Comparison of ENCODE assay signal across 25 cellular contexts in genomic region chr20:35271073-35271882, GRCh38. TPM values are rescaled to one million over a fixed set of nuclear protein-coding genes. Genes with fewer than 3 reads are reported as not detected.
DNase-seq lines count a peak whose midpoint lies in the region; ATAC-seq, FAIRE-seq and TF ChIP-seq lines count a peak whose summit lies in the region.
"Had no signal": no experiment of that assay in that cellular context is flagged by ENCODE, and none has a peak within 500 bp of the region (broad histone marks: within the 10 kb centered on the region; RNA-seq: fewer than 3 reads in every experiment).

No MANE protein-coding gene starts in this region.

- H3K4me2 ChIP-seq in Karpas-422 (ENCODE audit: low read depth, low read length, poor library complexity, severe bottlenecking): peak overlapping the region; percentile 47
- no peak overlapping the region for H3K4me2 ChIP-seq in H1 (ENCODE audit: insufficient read depth in 1 of 2, low read depth in 2 of 2, low read length in 2 of 2)
- no peak overlapping the region for H3K4me2 ChIP-seq in neuronal stem cell (ENCODE audit: insufficient read depth, low read length, poor library complexity, severe bottlenecking)
- H3K4me2 ChIP-seq: KMS-11 had no signal

- H2BK120ac ChIP-seq in H1 (replicated peaks; ENCODE audit: low read depth, low read length): no peak overlapping the region
- H2BK120ac ChIP-seq in neuronal stem cell (ENCODE audit: low read depth, low read length): no peak overlapping the region

- H2BK5ac ChIP-seq in H1 (ENCODE audit: low read depth, low read length): no peak overlapping the region
- peak overlapping the region; percentile 22 for H2BK5ac ChIP-seq in neuronal stem cell (ENCODE audit: low read length)

- H3K36me3 ChIP-seq in Karpas-422 (ENCODE audit: insufficient read depth, low read length) (no peaks in the 10 kb centered on the region), H1 (ENCODE audit: control insufficient read depth in 2 of 4, insufficient read depth in 4 of 4, low read length in 3 of 4) (peaks cover 0 to 12% (median 0%) of the 10 kb centered on the region in 4 experiments; a peak in 3 of 8 replicates), neuronal stem cell (replicated peaks in 1 of 2; ENCODE audit: control insufficient read depth in 2 of 2, insufficient read depth in 2 of 2, low read length in 2 of 2) (peaks cover 1 to 12% of the 10 kb centered on the region in 2 donors)

- H3K9ac ChIP-seq in Karpas-422 (ENCODE audit: low read length) (peak overlapping the region; percentile 58), H1 (replicated peaks in 1 of 4; ENCODE audit: extremely low read depth in 1 of 4, low read depth in 3 of 4, low read length in 3 of 4) (no peak overlapping the region), neuronal stem cell (ENCODE audit: low read depth, low read length, poor library complexity) (peak overlapping the region; percentile 5)
- H3K9ac ChIP-seq: KMS-11 had no signal

- H4K8ac ChIP-seq in H1 (ENCODE audit: extremely low read depth, insufficient read depth, low read length) (no peak overlapping the region), neuronal stem cell (ENCODE audit: low read depth, low read length) (no peak overlapping the region)

- no peak overlapping the region for H4K5ac ChIP-seq in H1 (ENCODE audit: insufficient read length, low read depth, low read length)

- H3K4me1 ChIP-seq in Karpas-422 (ENCODE audit: low read length): peaks cover 46% of the 10 kb centered on the region
- peaks cover 0 to 6% (median 2%) of the 10 kb centered on the region in 4 experiments; a peak in 3 of 7 replicates for H3K4me1 ChIP-seq in H1 (replicated peaks in 1 of 4; ENCODE audit: control insufficient read depth in 3 of 4, insufficient read depth in 4 of 4, low read length in 3 of 4)
- peaks cover 1 to 2% of the 10 kb centered on the region in 2 donors for H3K4me1 ChIP-seq in neuronal stem cell (ENCODE audit: control insufficient read depth in 2 of 2, insufficient read depth in 1 of 2, low read depth in 1 of 2, low read length in 2 of 2)

- H3K18ac ChIP-seq in H1 (ENCODE audit: extremely low read depth, low read length): no peak overlapping the region; the same call in 1 of the 2 replicates
- H3K18ac ChIP-seq in neuronal stem cell (ENCODE audit: low read length): no peak overlapping the region

- H4K20me1 ChIP-seq in Karpas-422 (ENCODE audit: insufficient read depth, low read depth, low read length) (no peaks in the 10 kb centered on the region), H1 (replicated peaks in 1 of 2; ENCODE audit: control insufficient read depth in 1 of 2, insufficient read depth in 2 of 2, low read length in 2 of 2) (no peaks in the 10 kb centered on the region)

- H3K27ac ChIP-seq in Karpas-422 (ENCODE audit: low read length): peak overlapping the region; percentile 83
- H3K27ac ChIP-seq in H1 (ENCODE audit: low read depth, low read length): no peak overlapping the region
- H3K27ac ChIP-seq in neuronal stem cell (replicated peaks; ENCODE audit: low read length): no peak overlapping the region
- H3K27ac ChIP-seq: 22Rv1, C4-2B, gastroesophageal sphincter, KMS-11, SK-N-MC had no signal

- H3K4me3 ChIP-seq in Karpas-422 (ENCODE audit: low read length) (peak overlapping the region; percentile 25; the same call in 1 of the 2 replicates), H1 (ENCODE audit: extremely low read depth in 1 of 4, insufficient read depth in 2 of 4, low read depth in 3 of 4, low read length in 4 of 4) (no peak overlapping the region), neuronal stem cell (ENCODE audit: low read length in 2 of 2) (no peak overlapping the region)
- H3K4me3 ChIP-seq: gastroesophageal sphincter, SK-N-MC had no signal

- no peak for FAIRE-seq in H1 (lab: Jason Lieb, UNC)
- FAIRE-seq: endometrium, TTC549 had no signal

- H2BK12ac ChIP-seq in H1 (ENCODE audit: low read depth, low read length) (peak overlapping the region; percentile 43; the same call in 1 of the 2 replicates), neuronal stem cell (ENCODE audit: low read length) (no peak overlapping the region)

- H4K91ac ChIP-seq in H1 (replicated peaks; ENCODE audit: insufficient read length, low read length): no peak overlapping the region
- H4K91ac ChIP-seq in neuronal stem cell (ENCODE audit: low read depth, low read length, poor library complexity): peak overlapping the region; percentile 40

- H2AFZ ChIP-seq in Karpas-422 (ENCODE audit: low read length) (peak overlapping the region; percentile 68; the same call in 1 of the 2 replicates), H1 (ENCODE audit: low read length) (no peak overlapping the region), neuronal stem cell (ENCODE audit: low read length) (no peak overlapping the region)

- POLR2A ChIA-PET in H1 (lab: Charles Lee; ENCODE audit: partially characterized antibody): interaction anchor here (0.6 to 7.9 kb wide), 6 partner anchors 5 to 124 kb away, joined by 3 to 98 read pairs (median 4); partner anchors contain the start of genes EDEM2 and EIF6

- H3K4ac ChIP-seq in H1 (replicated peaks; ENCODE audit: insufficient read length, low read depth, low read length): no peak overlapping the region
- no peak overlapping the region for H3K4ac ChIP-seq in neuronal stem cell (ENCODE audit: low read length)

- CTCF ChIA-PET in H1 (lab: Charles Lee; ENCODE audit: partially characterized antibody): interaction anchor here (0.7 to 11.5 kb wide), 11 partner anchors 20 to 397 kb away, joined by 3 to 135 read pairs (median 5); partner anchors contain the start of gene EDEM2

- no peak for TF ChIP-seq CTCF in H1 (IDR thresholded peaks at IDR 0.05; ENCODE audit: control extremely low read depth in 1 of 3, insufficient read depth in 1 of 3, low read depth in 1 of 3, low read length in 3 of 3)

- 90% methylated on average over 20 of the region's 20 CpGs; no CpG with 5 or more reads in 1 of the 2 experiments for WGBS in H1 (ENCODE audit: extremely low coverage in 1 of 2, insufficient coverage in 1 of 2, insufficient read length in 1 of 2, insufficient replicate concordance in 2 of 2, low coverage in 1 of 2, low lambda C conversion rate in 2 of 2, missing lambda C conversion rate in 1 of 2), 2 experiments
- whole genome bisulfite sequencing in neuronal stem cell (ENCODE audit: extremely low coverage in 2 of 2, insufficient read length in 2 of 2, insufficient replicate concordance in 1 of 2), 2 donors: no CpG with 5 or more reads among the region's 20 CpGs

- H3K9me3 ChIP-seq in Karpas-422 (ENCODE audit: low read length): no peaks in the 10 kb centered on the region
- no peaks in the 10 kb centered on the region for H3K9me3 ChIP-seq in H1 (ENCODE audit: insufficient read depth in 2 of 2, low read depth in 1 of 2, low read length in 1 of 2)
- H3K9me3 ChIP-seq in neuronal stem cell (replicated peaks in 1 of 2; ENCODE audit: control insufficient read depth in 2 of 2, insufficient read depth in 1 of 2, low read depth in 1 of 2, low read length in 2 of 2): no peaks in the 10 kb centered on the region
- H3K9me3 ChIP-seq: gastroesophageal sphincter had no signal

- no peaks in the 10 kb centered on the region for H3K27me3 ChIP-seq in Karpas-422 (ENCODE audit: low read length)
- H3K27me3 ChIP-seq in H1 (replicated peaks in 1 of 4; ENCODE audit: control insufficient read depth in 3 of 4, extremely low read depth in 1 of 4, insufficient read depth in 3 of 4, low read length in 3 of 4): no peaks in the 10 kb centered on the region
- H3K27me3 ChIP-seq in neuronal stem cell (ENCODE audit: control insufficient read depth in 3 of 3, insufficient read depth in 3 of 3, low read depth in 1 of 3, low read length in 3 of 3): no peaks in the 10 kb centered on the region
- H3K27me3 ChIP-seq: gastroesophageal sphincter had no signal

- no peak for TF ChIP-seq EP300 in H1 (IDR thresholded peaks at IDR 0.05; ENCODE audit: borderline replicate concordance in 1 of 2, low read depth in 2 of 2, low read length in 2 of 2)

- H3K56ac ChIP-seq in H1 (replicated peaks; ENCODE audit: insufficient read length, low read depth, low read length): no peak overlapping the region

- H2BK20ac ChIP-seq in H1 (ENCODE audit: low read length): no peak overlapping the region

- H3K14ac ChIP-seq in H1 (ENCODE audit: insufficient read length) (no peak overlapping the region), neuronal stem cell (ENCODE audit: low read length) (no peak overlapping the region)

- ATAC-seq in GM18498 (IDR thresholded peaks at IDR 0.05; ENCODE audit: unreplicated experiment) (no peak), HG02938 (IDR thresholded peaks at IDR 0.05; ENCODE audit: unreplicated experiment) (no peak)
- ATAC-seq: gastroesophageal sphincter had no signal

- no peak for TF ChIP-seq RAD21 in H1 (IDR thresholded peaks at IDR 0.05 in 1 of 2, conservative IDR thresholded peaks at IDR 0.05 in 1 of 2; ENCODE audit: low read depth in 2 of 2, low read length in 2 of 2)

- H3K79me2 ChIP-seq in Karpas-422 (ENCODE audit: low read length) (peaks cover 2% of the 10 kb centered on the region), H1 (ENCODE audit: control insufficient read depth in 1 of 2, insufficient read depth in 2 of 2, low read length in 2 of 2) (no peaks in the 10 kb centered on the region)

- H3K23ac ChIP-seq in H1 (ENCODE audit: insufficient read length) (no peak overlapping the region), neuronal stem cell (ENCODE audit: low read depth, low read length, poor library complexity) (no peak overlapping the region)

- H3K9me2 ChIP-seq in Karpas-422 (replicated peaks; ENCODE audit: insufficient read depth, low read length): no peaks in the 10 kb centered on the region

- H3K79me1 ChIP-seq in H1 (ENCODE audit: low read depth, low read length) (no peaks in the 10 kb centered on the region; the same call in 1 of the 2 replicates), neuronal stem cell (ENCODE audit: low read depth, low read length) (no peaks in the 10 kb centered on the region)

- H2AK5ac ChIP-seq in H1 (ENCODE audit: low read depth, low read length) (no peak overlapping the region), neuronal stem cell (ENCODE audit: low read depth, low read length) (no peak overlapping the region)

- H2BK15ac ChIP-seq in H1 (ENCODE audit: low read length) (no peak overlapping the region), neuronal stem cell (ENCODE audit: low read length) (no peak overlapping the region)

- no peak for TF ChIP-seq POLR2A in H1 (IDR thresholded peaks at IDR 0.05; ENCODE audit: control extremely low read depth in 1 of 2, low read depth in 2 of 2, low read length in 2 of 2)

- peak; percentile 27 for DNase-seq in DMS53 (lab: John Stamatoyannopoulos, UW)
- no peak for DNase-seq in DMS53 treated with DMSO at 0.1 percent for 48 hours (lab: John Stamatoyannopoulos, UW; ENCODE audit: unreplicated experiment)
- DNase-seq in Karpas-422: peak; percentile 92
- no peak for DNase-seq in H1 (ENCODE audit: low read depth in 1 of 2, low spot score in 2 of 2)
- no peak for DNase-seq in neuronal stem cell (ENCODE audit: low spot score)
- no peak for DNase-seq in NCI-H146 (lab: John Stamatoyannopoulos, UW)
- DNase-seq: activated CD4-positive, alpha-beta memory T cell treated with anti-CD3 and anti-CD28 coated beads for 36 hours; activated gamma-delta T cell; DND-41; NCI-H187; NCI-H446 treated with DMSO at 0.1 percent for 48 hours; stimulated activated CD4-positive, alpha-beta T cell treated with anti-CD3 and anti-CD28 coated beads, Interleukin-12 subunit alpha, Interleukin-12 subunit beta, amount 100 ng/mL, for 4 hours; stimulated activated naive CD4-positive, alpha-beta T cell treated with Interleukin-2 at 50 U/mL for 16 hours had no signal

- H3K23me2 ChIP-seq in H1 (ENCODE audit: low read depth, low read length): no peaks in the 10 kb centered on the region

RNA-seq across cellular contexts. Expression of gene MMP24OS, which starts 6.6 kb away (rescaled TPM):
- total RNA-seq in Karpas-422 (2014; rRNA removed; shearing (Covaris generic); ENCODE audit: low replicate concordance): 12.4 and 17.1 TPM in 2 replicates
- total RNA-seq in H1 (2021; fragmentation: NEBNext Ultra II Directional; extraction: Animal tissue kit (Norgen Biotek cat#: 25700)): 19.0 and 22.2 TPM in 2 replicates
- polyA plus RNA-seq in H1 (2011; rRNA removed): 21.3 and 44.4 TPM in 2 replicates
- polyA plus RNA-seq in H1 (2011; cell fraction: cytosol; rRNA removed): 20.6 TPM
- 45.3 TPM for polyA plus RNA-seq in H1 (2011; cell fraction: nucleus; rRNA removed)
- 21.1 to 31.1 TPM (median 25.0 TPM) in 4 replicates for polyA plus RNA-seq in H1 (2012, experiment 1 of 2)
- 23.1 TPM for polyA plus RNA-seq in H1 (2012, experiment 2 of 2)
- 19.5 TPM for polyA plus RNA-seq in H1 (2013, experiment 1 of 2)
- polyA plus RNA-seq in H1 (2013, experiment 2 of 2): 17.8 TPM
- 5.5 and 9.3 TPM in 2 replicates for polyA minus RNA-seq in H1 (2011; rRNA and poly(A)+ RNA removed)
- 18.9 TPM for polyA minus RNA-seq in H1 (2011; cell fraction: cytosol; rRNA and poly(A)+ RNA removed)
- 27.2 TPM for polyA minus RNA-seq in H1 (2011; cell fraction: nucleus; rRNA and poly(A)+ RNA removed)
- polyA plus RNA-seq in neuronal stem cell (2013, experiment 1 of 2): 33.2 TPM
- polyA plus RNA-seq in neuronal stem cell (2013, experiment 2 of 2): 34.0 TPM

RNA-seq across cellular contexts. Expression of gene EIF6, which starts 13.3 kb away (rescaled TPM):
- 150 and 168 TPM in 2 replicates for total RNA-seq in Karpas-422 (2014; rRNA removed; shearing (Covaris generic); ENCODE audit: low replicate concordance)
- total RNA-seq in H1 (2021; fragmentation: NEBNext Ultra II Directional; extraction: Animal tissue kit (Norgen Biotek cat#: 25700)): 183 and 184 TPM in 2 replicates
- 319 and 374 TPM in 2 replicates for polyA plus RNA-seq in H1 (2011; rRNA removed)
- polyA plus RNA-seq in H1 (2011; cell fraction: cytosol; rRNA removed): 267 TPM
- 359 TPM for polyA plus RNA-seq in H1 (2011; cell fraction: nucleus; rRNA removed)
- 166 to 215 TPM (median 195 TPM) in 4 replicates for polyA plus RNA-seq in H1 (2012, experiment 1 of 2)
- polyA plus RNA-seq in H1 (2012, experiment 2 of 2): 307 TPM
- 104 TPM for polyA plus RNA-seq in H1 (2013, experiment 1 of 2)
- 109 TPM for polyA plus RNA-seq in H1 (2013, experiment 2 of 2)
- polyA minus RNA-seq in H1 (2011; rRNA and poly(A)+ RNA removed): 168 and 184 TPM in 2 replicates
- polyA minus RNA-seq in H1 (2011; cell fraction: cytosol; rRNA and poly(A)+ RNA removed): 74.5 TPM
- polyA minus RNA-seq in H1 (2011; cell fraction: nucleus; rRNA and poly(A)+ RNA removed): 56.0 TPM
- 62.1 TPM for polyA plus RNA-seq in neuronal stem cell (2013, experiment 1 of 2)
- polyA plus RNA-seq in neuronal stem cell (2013, experiment 2 of 2): 63.4 TPM

RNA-seq across cellular contexts. Expression of gene FAM83C, which starts 20.9 kb away (rescaled TPM):
- total RNA-seq in Karpas-422 (2014; rRNA removed; shearing (Covaris generic); ENCODE audit: low replicate concordance): not detected in 2 replicates
- total RNA-seq in H1 (2021; fragmentation: NEBNext Ultra II Directional; extraction: Animal tissue kit (Norgen Biotek cat#: 25700)): not detected in 2 replicates
- polyA plus RNA-seq in H1 (2011; rRNA removed): not detected in 2 replicates
- polyA plus RNA-seq in H1 (2011; cell fraction: cytosol; rRNA removed): 0.03 TPM
- polyA plus RNA-seq in H1 (2011; cell fraction: nucleus; rRNA removed): not detected
- 0.05 TPM in 2 of 4 replicates, not detected in the others for polyA plus RNA-seq in H1 (2012, experiment 1 of 2)
- polyA plus RNA-seq in H1 (2012, experiment 2 of 2): not detected
- 0.02 TPM for polyA plus RNA-seq in H1 (2013, experiment 1 of 2)
- 0.02 TPM for polyA plus RNA-seq in H1 (2013, experiment 2 of 2)
- not detected in 2 replicates for polyA minus RNA-seq in H1 (2011; rRNA and poly(A)+ RNA removed)
- not detected for polyA minus RNA-seq in H1 (2011; cell fraction: cytosol; rRNA and poly(A)+ RNA removed)
- polyA minus RNA-seq in H1 (2011; cell fraction: nucleus; rRNA and poly(A)+ RNA removed): not detected
- not detected for polyA plus RNA-seq in neuronal stem cell (2013, experiment 1 of 2)
- not detected for polyA plus RNA-seq in neuronal stem cell (2013, experiment 2 of 2)
- total RNA-seq: activated CD4-positive, alpha-beta memory T cell treated with anti-CD3 and anti-CD28 coated beads for 36 hours; cerebellum; lung microvascular endothelial cell; neural crest cell had no signal

RNA-seq across cellular contexts. Expression of gene MMP24, which starts 44.8 kb away (rescaled TPM):
- total RNA-seq in Karpas-422 (2014; rRNA removed; shearing (Covaris generic); ENCODE audit: low replicate concordance): 0.36 and 0.60 TPM in 2 replicates
- total RNA-seq in H1 (2021; fragmentation: NEBNext Ultra II Directional; extraction: Animal tissue kit (Norgen Biotek cat#: 25700)): 18.8 and 20.0 TPM in 2 replicates
- polyA plus RNA-seq in H1 (2011; rRNA removed): 21.4 and 27.2 TPM in 2 replicates
- 18.8 TPM for polyA plus RNA-seq in H1 (2011; cell fraction: cytosol; rRNA removed)
- polyA plus RNA-seq in H1 (2011; cell fraction: nucleus; rRNA removed): 25.4 TPM
- 14.2 to 22.0 TPM (median 19.1 TPM) in 4 replicates for polyA plus RNA-seq in H1 (2012, experiment 1 of 2)
- polyA plus RNA-seq in H1 (2012, experiment 2 of 2): 22.2 TPM
- 5.8 TPM for polyA plus RNA-seq in H1 (2013, experiment 1 of 2)
- 6.3 TPM for polyA plus RNA-seq in H1 (2013, experiment 2 of 2)
- 21.1 and 25.6 TPM in 2 replicates for polyA minus RNA-seq in H1 (2011; rRNA and poly(A)+ RNA removed)
- 14.8 TPM for polyA minus RNA-seq in H1 (2011; cell fraction: cytosol; rRNA and poly(A)+ RNA removed)
- polyA minus RNA-seq in H1 (2011; cell fraction: nucleus; rRNA and poly(A)+ RNA removed): 12.5 TPM
- polyA plus RNA-seq in neuronal stem cell (2013, experiment 1 of 2): 0.43 TPM
- polyA plus RNA-seq in neuronal stem cell (2013, experiment 2 of 2): 0.42 TPM
- total RNA-seq: activated CD4-positive, alpha-beta memory T cell treated with anti-CD3 and anti-CD28 coated beads for 36 hours had no signal

Comparison
In these comparisons a context has a peak if more than half of its experiments do, and no peak if none do; other contexts are left out.
1. DNase-seq: peak in DMS53 (single experiment) and Karpas-422 (single experiment); none in DMS53 treated with DMSO at 0.1 percent for 48 hours (single experiment), H1 (0 of 2), neuronal stem cell (single experiment) and NCI-H146 (single experiment).
2. H3K9ac ChIP-seq: peak in Karpas-422 (single experiment) and neuronal stem cell (single experiment); none in H1 (0 of 4).